In the genomic region with DNA sequence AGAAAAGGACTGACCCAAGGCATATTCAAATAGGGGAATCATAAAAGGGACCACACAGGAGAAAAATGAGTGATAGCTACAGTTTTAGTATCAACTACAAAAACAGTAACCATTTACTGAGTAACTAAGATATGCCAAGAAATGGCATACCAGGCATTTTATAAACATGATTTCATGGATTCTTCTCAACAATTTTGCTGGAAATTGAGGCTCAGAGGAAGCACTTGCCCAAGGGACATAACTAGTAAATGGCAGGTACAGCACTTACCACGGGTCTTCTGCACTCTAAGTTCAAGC, we compare ENCODE assay signal across 25 cellular contexts.
DNase-seq lines count a peak whose midpoint lies in the region; ATAC-seq and TF ChIP-seq lines count a peak whose summit lies in the region.
"Had no signal": no experiment of that assay in that cellular context is flagged by ENCODE, and none has a peak within 500 bp of the region (broad histone marks: within the 10 kb centered on the region; RNA-seq: fewer than 3 reads in every experiment).

No MANE protein-coding gene starts in this region.

- H3K27ac ChIP-seq in gastroesophageal sphincter (no peak overlapping the region), upper lobe of right lung (no peak overlapping the region)
- H3K27ac ChIP-seq: ascending aorta, HL-60, parathyroid adenoma, SJCRH30, vagina had no signal

- DNase-seq in Caki2 (ENCODE audit: low read depth) (peak; percentile 56), NCI-H226 (peak; percentile 43), epithelial cell of proximal tubule (ENCODE audit: low read depth) (peak; percentile 25), non-pigmented ciliary epithelial cell (ENCODE audit: low read depth) (peak; percentile 11), KBM-7 (no peak), upper lobe of right lung (no peak)
- DNase-seq: activated CD4-positive, alpha-beta T cell treated with anti-CD3 and anti-CD28 coated beads, Interleukin-2, amount 10 ng/mL, durations not matched to agents 24 days and 14 days; activated naive CD4-positive, alpha-beta T cell treated with anti-CD3 and anti-CD28 coated beads, Interleukin-2, amount 10 ng/mL, durations not matched to agents 7 days and 5 days; activated T-cell treated with anti-CD3 and anti-CD28 coated beads, Interleukin-2, amount 50 U/mL, for 72 hours; CD4-positive, alpha-beta memory T cell; cerebellar nuclear complex; effector CD8-positive, alpha-beta T cell; left colon; naive thymus-derived CD8-positive, alpha-beta T cell; NCI-H510A; NK-92 treated with Interleukin-12 subunit alpha and Interleukin-12 subunit beta, amount 100 ng/mL, for 24 hours; SJCRH30 had no signal

- 67 to 71% methylated on average over 1 of the region's 1 CpG for WGBS in gastroesophageal sphincter (ENCODE audit: low coverage in 1 of 2), 2 donors

- no peak for TF ChIP-seq EP300 in gastroesophageal sphincter (IDR thresholded peaks at IDR 0.05)

- TF ChIP-seq CTCF in epithelial cell of proximal tubule (conservative IDR thresholded peaks at IDR 0.05; ENCODE audit: low read depth, low read length) (no peak), gastroesophageal sphincter (IDR thresholded peaks at IDR 0.05) (no peak), upper lobe of right lung (IDR thresholded peaks at IDR 0.05) (no peak)

- in situ Hi-C loops in Caki2 (cut with HindIII; ENCODE audit: low pct_unique_long_range_greater_than_20kb, low sequenced_read_pairs) (no loop called here), KBM-7 (cut with MboI; ENCODE audit: low pct_unique_long_range_greater_than_20kb, low sequenced_read_pairs) (no loop called here)

- intact Hi-C loops in upper lobe of right lung (cut with DNase I), result no loop called here

- TF ChIP-seq POLR2A in gastroesophageal sphincter (IDR thresholded peaks at IDR 0.05), result no peak

- H3K36me3 ChIP-seq in gastroesophageal sphincter, result peaks cover 0 to 6% of the 10 kb centered on the region in 2 donors
- no peaks in the 10 kb centered on the region for H3K36me3 ChIP-seq in upper lobe of right lung
- H3K36me3 ChIP-seq: ascending aorta, SJCRH30, vagina had no signal

- H3K9me3 ChIP-seq in gastroesophageal sphincter, result no peaks in the 10 kb centered on the region
- no peaks in the 10 kb centered on the region for H3K9me3 ChIP-seq in upper lobe of right lung
- H3K9me3 ChIP-seq: ascending aorta, SJCRH30, vagina had no signal

- H3K4me3 ChIP-seq in epithelial cell of proximal tubule (ENCODE audit: low read depth, low read length), result no peak overlapping the region
- no peak overlapping the region for H3K4me3 ChIP-seq in gastroesophageal sphincter
- H3K4me3 ChIP-seq in upper lobe of right lung, result no peak overlapping the region
- H3K4me3 ChIP-seq: ascending aorta, SJCRH30, vagina had no signal

- ATAC-seq in HG03378 (IDR thresholded peaks at IDR 0.05; ENCODE audit: unreplicated experiment) (no peak), gastroesophageal sphincter (no peak), upper lobe of right lung (no peak)
- ATAC-seq: activated T-cell treated with anti-CD3 and anti-CD28 coated beads, Interleukin-2, amount 50 U/mL, for 72 hours; esophagus mucosa; left colon; naive thymus-derived CD8-positive, alpha-beta T cell; Panc1 had no signal

- H3K27me3 ChIP-seq in gastroesophageal sphincter, result no peaks in the 10 kb centered on the region
- no peaks in the 10 kb centered on the region for H3K27me3 ChIP-seq in upper lobe of right lung
- H3K27me3 ChIP-seq: ascending aorta, SJCRH30, vagina had no signal

- peaks cover 0 to 13% (median 0%) of the 10 kb centered on the region in 3 donors for H3K4me1 ChIP-seq in gastroesophageal sphincter
- no peaks in the 10 kb centered on the region for H3K4me1 ChIP-seq in upper lobe of right lung
- H3K4me1 ChIP-seq: ascending aorta, SJCRH30, vagina had no signal

Comparison
In these comparisons a context has a peak if more than half of its experiments do, and no peak if none do; other contexts are left out.
1. DNase-seq: peak in Caki2 (single experiment), NCI-H226 (single experiment), epithelial cell of proximal tubule (single experiment) and non-pigmented ciliary epithelial cell (single experiment); none in KBM-7 (single experiment) and upper lobe of right lung (single experiment).